ENCODE assay signal across 8 cellular contexts in the genomic region with DNA sequence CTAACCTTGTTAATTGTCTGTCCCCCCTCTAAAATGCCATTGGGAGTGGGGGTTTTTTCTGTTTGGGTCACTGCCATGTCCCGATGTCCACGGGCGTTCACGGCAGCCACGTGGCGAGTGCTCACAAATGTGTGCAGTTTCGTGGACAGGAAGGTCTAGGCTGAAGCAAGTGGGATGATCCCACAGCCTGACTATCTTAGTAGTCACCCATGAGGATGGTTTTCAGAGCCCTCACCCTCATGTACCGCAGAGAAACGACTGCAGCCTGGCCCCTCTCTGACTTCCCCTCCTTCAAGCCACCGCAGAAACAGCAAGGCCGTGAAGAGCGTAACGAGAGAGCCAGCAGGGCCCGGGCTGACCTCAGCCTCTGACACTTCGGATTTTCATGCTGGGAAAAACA.
"Had no signal": no experiment of that assay in that cellular context is flagged by ENCODE, and none has a peak within 500 bp of the region (broad histone marks: within the 10 kb centered on the region; RNA-seq: fewer than 3 reads in every experiment).

No MANE protein-coding gene starts in this region.

- DNase-seq: GDM1, GF-D8 had no signal

- ATAC-seq: GM12878 had no signal

- FAIRE-seq: G401.6, GM12878, GM12891, GM12892, GM18507, GM19239 had no signal

- H3K4me3 ChIP-seq: GM12878 had no signal
